In the genomic region with DNA sequence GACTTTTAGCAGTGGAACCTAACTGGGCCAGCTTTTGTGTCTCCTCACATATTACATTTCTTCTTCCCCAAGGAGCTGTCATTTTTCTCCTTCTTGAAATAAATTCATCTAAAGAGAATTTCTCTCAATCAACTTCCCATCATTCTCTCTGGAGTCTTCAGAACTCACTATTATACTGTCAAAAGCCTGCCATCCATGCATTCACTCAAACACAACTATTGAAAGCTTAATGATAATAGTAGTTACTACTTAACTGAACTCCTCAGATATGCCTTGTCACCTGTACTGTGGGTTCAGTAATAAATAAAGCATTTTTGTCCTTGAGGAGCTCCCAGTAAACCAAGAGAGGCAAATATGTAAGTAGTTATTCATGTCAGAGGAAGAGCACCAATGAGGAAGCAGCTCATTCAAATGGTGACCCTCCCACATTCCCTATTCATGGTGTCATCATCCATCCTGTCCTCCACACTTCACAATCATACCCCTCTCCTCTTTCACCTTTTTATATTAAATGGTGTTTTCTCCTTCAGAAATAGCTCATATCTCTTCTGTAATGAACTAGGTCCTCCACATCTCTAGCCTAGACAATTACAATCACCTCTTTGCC, we compare ENCODE assay signal across 23 cellular contexts.
DNase-seq lines count a peak whose midpoint lies in the region; ATAC-seq, FAIRE-seq and TF ChIP-seq lines count a peak whose summit lies in the region.
"Had no signal": no experiment of that assay in that cellular context is flagged by ENCODE, and none has a peak within 500 bp of the region (broad histone marks: within the 10 kb centered on the region; RNA-seq: fewer than 3 reads in every experiment).

No MANE protein-coding gene starts in this region.

- FAIRE-seq in keratinocyte (lab: Jason Lieb, UNC) (peak; percentile 52), urothelium cell line (lab: Jason Lieb, UNC) (no peak)
- FAIRE-seq: GM12891, GM18507 had no signal

- no peak overlapping the region for H3K9ac ChIP-seq in keratinocyte (ENCODE audit: control insufficient read depth, extremely low read depth, insufficient read depth, low read length)

- intact Hi-C loops in A673 (cut with micrococcal nuclease; ENCODE audit: unreplicated experiment): no loop called here

- CTCF ChIA-PET in A673 (lab: Charles Lee): no interaction called here

- H3K4me3 ChIP-seq in RWPE2 (ENCODE audit: severe bottlenecking) (no peak overlapping the region), keratinocyte (ENCODE audit: control insufficient read depth in 2 of 3, extremely low read depth in 1 of 3, insufficient read depth in 2 of 3, low read depth in 1 of 3, low read length in 3 of 3) (no peak overlapping the region), A673 (ENCODE audit: low read depth, low read length, poor library complexity, severe bottlenecking) (no peak overlapping the region)

- H2AFZ ChIP-seq in keratinocyte (ENCODE audit: control insufficient read depth, low read length): peak overlapping the region; percentile 61

- H3K27ac ChIP-seq in RWPE2 (ENCODE audit: poor library complexity, severe bottlenecking): no peak overlapping the region
- no peak overlapping the region for H3K27ac ChIP-seq in keratinocyte (ENCODE audit: control insufficient read depth, insufficient read depth, low read length)
- H3K27ac ChIP-seq in A673 (ENCODE audit: low read depth, low read length, poor library complexity, severe bottlenecking): no peak overlapping the region
- H3K27ac ChIP-seq: 22Rv1 had no signal

- H3K9me1 ChIP-seq in keratinocyte (ENCODE audit: control insufficient read depth, extremely low read depth, insufficient read depth, low read length): no peaks in the 10 kb centered on the region

- dilution Hi-C loops in keratinocyte (cut with MboI; ENCODE audit: extremely low pct_ligation_motif_present, low sequenced_read_pairs): no loop called here

- no TSS peak for BruUV-seq in A673 (replicated peaks; lab: Mats Ljungman, UMichigan)

- H3K9me3 ChIP-seq in RWPE2 (ENCODE audit: severe bottlenecking) (no peaks in the 10 kb centered on the region), keratinocyte (ENCODE audit: control insufficient read depth, low read depth, low read length) (no peaks in the 10 kb centered on the region), A673 (ENCODE audit: low read depth, low read length, poor library complexity, severe bottlenecking) (no peaks in the 10 kb centered on the region)

- no peaks in the 10 kb centered on the region for H4K20me1 ChIP-seq in keratinocyte (ENCODE audit: control insufficient read depth, extremely low read depth, insufficient read depth, low read length)

- POLR2A ChIA-PET in A673 (lab: Charles Lee; ENCODE audit: low non-redundant PET): no interaction called here

- H3K4me1 ChIP-seq in RWPE2 (ENCODE audit: insufficient read depth, poor library complexity, severe bottlenecking) (no peaks in the 10 kb centered on the region), keratinocyte (ENCODE audit: control insufficient read depth, extremely low read depth, insufficient read depth, low read length) (peaks cover 7% of the 10 kb centered on the region), A673 (ENCODE audit: insufficient read depth, low read length, poor library complexity, severe bottlenecking) (no peaks in the 10 kb centered on the region)

- no peaks in the 10 kb centered on the region for H3K36me3 ChIP-seq in RWPE2 (ENCODE audit: low read depth)
- no peaks in the 10 kb centered on the region for H3K36me3 ChIP-seq in keratinocyte (ENCODE audit: control insufficient read depth in 2 of 2, extremely low read depth in 1 of 2, insufficient read depth in 2 of 2, low read length in 2 of 2)
- H3K36me3 ChIP-seq in A673 (ENCODE audit: insufficient read depth, low read length, poor library complexity, severe bottlenecking): no peaks in the 10 kb centered on the region

- DNase-seq in DMS53 (lab: John Stamatoyannopoulos, UW): peak; percentile 42
- no peak for DNase-seq in DMS53 treated with DMSO at 0.1 percent for 48 hours (lab: John Stamatoyannopoulos, UW; ENCODE audit: unreplicated experiment)
- DNase-seq in RWPE2 (ENCODE audit: low spot score): no peak
- no peak for DNase-seq in keratinocyte (ENCODE audit: low read depth, low spot score)
- DNase-seq in urothelium cell line (ENCODE audit: low spot score): peak; percentile 20
- no peak for DNase-seq in NOMO-1 (lab: John Stamatoyannopoulos, UW; ENCODE audit: unreplicated experiment in 2 of 2)
- no peak for DNase-seq in A673 (ENCODE audit: low spot score)
- no peak for DNase-seq in Kasumi-1 (lab: John Stamatoyannopoulos, UW)
- DNase-seq: CD4-positive, alpha-beta memory T cell; DMS79 treated with DMSO at 0.1 percent for 48 hours; GF-D8; GOT3; MV-4-11; NCI-H1417 treated with DMSO at 0.1 percent for 48 hours; NCI-H2029; NCI-H2171; NCI-H446; NCI-H774; SHP77 treated with DMSO at 0.1 percent for 48 hours had no signal

- TF ChIP-seq CTCF in RWPE2 (IDR thresholded peaks at IDR 0.05; ENCODE audit: poor library complexity, severe bottlenecking): no peak
- TF ChIP-seq CTCF in keratinocyte (optimal IDR thresholded peaks at IDR 0.05 in 1 of 3, IDR thresholded peaks at IDR 0.05 in 1 of 3, conservative IDR thresholded peaks at IDR 0.05 in 1 of 3; ENCODE audit: extremely low read depth in 1 of 3, insufficient read depth in 2 of 3, low read length in 3 of 3): no peak
- no peak for TF ChIP-seq CTCF in A673 (conservative IDR thresholded peaks at IDR 0.05; ENCODE audit: low read depth, low read length)

- peak overlapping the region; percentile 17 for H3K4me2 ChIP-seq in keratinocyte (ENCODE audit: control insufficient read depth, extremely low read depth, insufficient read depth, low read depth, low read length)

- peak; percentile 72; the same call in 1 of the 3 replicates for ATAC-seq in RWPE2 (ENCODE audit: low read depth)
- ATAC-seq: Panc1 had no signal

- H3K79me2 ChIP-seq in keratinocyte (ENCODE audit: control insufficient read depth, insufficient read depth, low read length): no peaks in the 10 kb centered on the region

- H3K27me3 ChIP-seq in RWPE2 (ENCODE audit: insufficient read depth, poor library complexity, severe bottlenecking) (no peaks in the 10 kb centered on the region), keratinocyte (ENCODE audit: control insufficient read depth, extremely low read depth, insufficient read depth, low read length) (no peaks in the 10 kb centered on the region), A673 (replicated peaks; ENCODE audit: insufficient read depth, low read depth, low read length, poor library complexity) (no peaks in the 10 kb centered on the region)

Comparison
In these comparisons a context has a peak if more than half of its experiments do, and no peak if none do; other contexts are left out.
1. DNase-seq: peak in DMS53 (single experiment) and urothelium cell line (single experiment); none in DMS53 treated with DMSO at 0.1 percent for 48 hours (single experiment), RWPE2 (single experiment), keratinocyte (single experiment), NOMO-1 (0 of 2), A673 (single experiment) and Kasumi-1 (0 of 2).